ENCODE assay signal across 12 cellular contexts in the genomic region with DNA sequence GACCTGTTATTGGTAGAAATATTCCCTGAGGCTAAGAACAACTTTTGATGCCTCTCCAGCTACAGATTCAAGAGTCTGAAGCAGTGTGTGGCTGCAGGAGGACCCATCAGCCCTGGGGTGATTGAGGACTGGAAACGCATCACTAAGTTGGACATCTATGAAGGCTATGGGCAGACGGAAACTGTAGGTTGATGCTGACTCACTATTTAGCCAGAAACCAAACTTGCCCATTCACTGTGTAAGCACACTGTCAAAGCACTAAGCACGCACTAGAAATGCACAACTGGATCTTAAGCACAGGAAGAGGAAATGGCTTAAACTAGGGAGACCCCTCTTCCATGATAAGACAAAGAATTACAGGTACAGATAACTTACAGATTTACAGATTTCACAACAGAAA. TPM values are rescaled to one million over a fixed set of nuclear protein-coding genes. Genes with fewer than 3 reads are reported as not detected.
DNase-seq lines count a peak whose midpoint lies in the region; ATAC-seq and TF ChIP-seq lines count a peak whose summit lies in the region.
"Had no signal": no experiment of that assay in that cellular context is flagged by ENCODE, and none has a peak within 500 bp of the region (broad histone marks: within the 10 kb centered on the region; RNA-seq: fewer than 3 reads in every experiment).

No MANE protein-coding gene starts in this region.

- no peaks in the 10 kb centered on the region for H3K79me2 ChIP-seq in PC-3 (ENCODE audit: low read length)

- 83% methylated on average over 3 of the region's 3 CpGs for WGBS in suprapubic skin

- H4K20me1 ChIP-seq in PC-3 (ENCODE audit: low read length) = no peaks in the 10 kb centered on the region

- no peak for TF ChIP-seq POLR2A in suprapubic skin (IDR thresholded peaks at IDR 0.05)

- POLR2A ChIA-PET in PC-3 (lab: Charles Lee; ENCODE audit: unreplicated experiment) = no interaction called here

- H3K27ac ChIP-seq in PC-3 (ENCODE audit: low read length) (peak overlapping the region; percentile 94), suprapubic skin (no peak overlapping the region)
- H3K27ac ChIP-seq: KMS-11 had no signal

- no peak overlapping the region for H2AFZ ChIP-seq in PC-3 (ENCODE audit: low read length)

- no TSS peak for BruUV-seq in PC-3 (replicated peaks; lab: Mats Ljungman, UMichigan)

- TF ChIP-seq CTCF in PC-3 (conservative IDR thresholded peaks at IDR 0.05; ENCODE audit: low read depth, low read length) (no peak), kidney epithelial cell (IDR thresholded peaks at IDR 0.05; ENCODE audit: insufficient read depth, low read length, poor library complexity, severe bottlenecking) (no peak), mucosa of descending colon (IDR thresholded peaks at IDR 0.05) (no peak), suprapubic skin (IDR thresholded peaks at IDR 0.05) (no peak)

- intact Hi-C loops in PC-3 (cut with micrococcal nuclease) (loop anchor here (1.0 to 10.0 kb wide), 2 partner anchors 120 to 390 kb away; no protein-coding TSS in a partner anchor), mucosa of descending colon (cut with DNase I, micrococcal nuclease) (no loop called here)

- no peaks in the 10 kb centered on the region for H3K36me3 ChIP-seq in PC-3 (ENCODE audit: low read depth, low read length)
- H3K36me3 ChIP-seq in kidney epithelial cell (ENCODE audit: control insufficient read depth, insufficient read depth, low read length) = no peaks in the 10 kb centered on the region
- H3K36me3 ChIP-seq in mucosa of descending colon (ENCODE audit: low read depth) = no peaks in the 10 kb centered on the region
- H3K36me3 ChIP-seq in suprapubic skin = no peaks in the 10 kb centered on the region

- H3F3A ChIP-seq in PC-3 (ENCODE audit: low read length, unreplicated experiment) = peaks cover under 1% of the 10 kb centered on the region

- peak overlapping the region; percentile 44; the same call in 1 of the 2 replicates for H3K4me3 ChIP-seq in PC-3 (ENCODE audit: low read length)
- H3K4me3 ChIP-seq in kidney epithelial cell (ENCODE audit: low read depth, low read length) = no peak overlapping the region
- H3K4me3 ChIP-seq in mucosa of descending colon = no peak overlapping the region
- no peak overlapping the region for H3K4me3 ChIP-seq in suprapubic skin

- peak overlapping the region; percentile 63 for H3K9ac ChIP-seq in PC-3 (ENCODE audit: low read length)
- H3K9ac ChIP-seq: KMS-11 had no signal

- ATAC-seq in GM18870 (IDR thresholded peaks at IDR 0.05; ENCODE audit: unreplicated experiment) (peak; percentile 87), HG02678 (IDR thresholded peaks at IDR 0.05; ENCODE audit: unreplicated experiment) (peak; percentile 62), PC-3 (peak; percentile 95), mucosa of descending colon (no peak), GM21786 (IDR thresholded peaks at IDR 0.05; ENCODE audit: unreplicated experiment) (no peak), GM19455 (IDR thresholded peaks at IDR 0.05; ENCODE audit: unreplicated experiment) (no peak)

- CTCF ChIA-PET in PC-3 (lab: Charles Lee) = no interaction called here

- no peak for TF ChIP-seq EP300 in suprapubic skin (IDR thresholded peaks at IDR 0.05)

- no peaks in the 10 kb centered on the region for H3K9me3 ChIP-seq in PC-3 (ENCODE audit: low read length)
- no peaks in the 10 kb centered on the region for H3K9me3 ChIP-seq in mucosa of descending colon
- no peaks in the 10 kb centered on the region for H3K9me3 ChIP-seq in suprapubic skin

- no peaks in the 10 kb centered on the region for H3K27me3 ChIP-seq in PC-3 (ENCODE audit: low read length)
- no peaks in the 10 kb centered on the region for H3K27me3 ChIP-seq in kidney epithelial cell (ENCODE audit: control insufficient read depth, insufficient read depth, low read length)
- H3K27me3 ChIP-seq in suprapubic skin = no peaks in the 10 kb centered on the region

- no peaks in the 10 kb centered on the region for H3K9me2 ChIP-seq in PC-3 (replicated peaks; ENCODE audit: low read length)

- H3K4me1 ChIP-seq in PC-3 (ENCODE audit: insufficient read depth, low read length) (peaks cover 57% of the 10 kb centered on the region), mucosa of descending colon (ENCODE audit: low read depth) (no peaks in the 10 kb centered on the region), suprapubic skin (no peaks in the 10 kb centered on the region)

- H3K4me2 ChIP-seq in PC-3 (ENCODE audit: low read length) = peak overlapping the region; percentile 67
- H3K4me2 ChIP-seq: KMS-11 had no signal

- DNase-seq in PC-3 (peak; percentile 87), kidney epithelial cell (ENCODE audit: low read depth) (peak; percentile 56), mucosa of descending colon (no peak), suprapubic skin (ENCODE audit: low spot score in 2 of 2) (no peak)
- DNase-seq: DND-41; NCI-H774; stimulated activated CD4-positive, alpha-beta T cell treated with anti-CD3 and anti-CD28 coated beads, Interleukin-4, amount 100 ng/mL, for 24 hours had no signal

RNA-seq across cellular contexts. Expression of gene ACSM6, which starts 20.8 kb away (rescaled TPM):
- total RNA-seq in PC-3 (2014; rRNA removed) = not detected in 2 replicates
- not detected in 2 replicates for total RNA-seq in kidney epithelial cell
- total RNA-seq in mucosa of descending colon = not detected
- total RNA-seq in suprapubic skin = 1 to 10 TPM; 1.1 to 5.5 (median 3.0) TPM

Comparison
In these comparisons a context has a peak if more than half of its experiments do, and no peak if none do; other contexts are left out.
1. ATAC-seq: peak in GM18870 (single experiment), HG02678 (single experiment) and PC-3 (single experiment); none in mucosa of descending colon (single experiment), GM21786 (single experiment) and GM19455 (single experiment).
2. DNase-seq: peak in PC-3 (single experiment) and kidney epithelial cell (single experiment); none in mucosa of descending colon (0 of 3) and suprapubic skin (0 of 2).